ENCODE assay signal across 8 cellular contexts in the genomic region with DNA sequence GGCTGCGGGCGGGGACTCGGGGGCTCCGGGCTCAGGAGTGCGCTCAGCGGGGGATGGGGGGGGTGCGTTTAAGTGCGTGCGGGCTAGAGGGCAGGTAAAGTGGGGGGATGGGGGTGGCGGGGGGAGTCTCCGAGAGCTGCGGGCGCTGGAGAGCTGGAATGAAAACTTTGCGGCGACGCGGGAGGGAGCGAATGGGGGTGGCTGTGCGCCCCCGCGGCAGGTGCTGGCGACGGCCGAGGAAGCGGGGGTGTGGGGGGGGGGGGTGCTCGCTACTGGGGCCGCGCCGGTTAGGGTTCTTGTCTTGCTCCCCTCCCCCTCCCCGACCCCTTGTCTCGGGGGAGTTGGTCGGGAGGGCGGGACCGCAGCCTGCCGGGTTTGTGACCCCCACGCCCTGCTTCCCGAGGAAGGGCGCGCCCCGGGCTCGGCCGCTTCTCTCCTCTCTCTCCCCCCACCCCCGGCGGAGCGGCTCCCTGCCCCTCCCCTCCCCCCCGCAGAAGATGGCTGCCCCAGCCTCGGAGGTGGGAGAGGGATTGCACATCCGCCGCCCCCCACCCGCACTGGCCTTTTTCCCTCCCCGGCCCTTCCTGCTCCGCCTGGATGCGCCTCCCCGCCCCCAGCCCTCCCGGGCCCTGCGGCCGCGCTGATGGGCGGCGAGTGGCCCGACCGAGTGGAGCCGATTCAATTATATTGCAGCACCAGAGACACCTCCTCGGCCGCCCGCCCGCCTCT. TPM values are rescaled to one million over a fixed set of nuclear protein-coding genes. Genes with fewer than 3 reads are reported as not detected.
DNase-seq lines count a peak whose midpoint lies in the region; ATAC-seq and TF ChIP-seq lines count a peak whose summit lies in the region.

No MANE protein-coding gene starts in this region.

- H3K27ac ChIP-seq in right cardiac atrium (ENCODE audit: low read length) = peak overlapping the region; percentile 71
- peak overlapping the region; percentile 91 to 99 (median 95) for H3K27ac ChIP-seq in gastrocnemius medialis

- no peak for TF ChIP-seq POLR2A in gastrocnemius medialis (IDR thresholded peaks at IDR 0.05)

- no peak for TF ChIP-seq CTCF in gastrocnemius medialis (IDR thresholded peaks at IDR 0.05 in 4 of 5, conservative IDR thresholded peaks at IDR 0.05 in 1 of 5)

- H3K4me3 ChIP-seq in right cardiac atrium (ENCODE audit: low read length) (peak overlapping the region; percentile 45), gastrocnemius medialis (peak overlapping the region; percentile 66 to 96 (median 81))

- intact Hi-C loops in Right ventricle myocardium inferior (cut with DNase I) (loop anchor here (5.0 kb wide), 2 partner anchors 151 to 306 kb away; no protein-coding TSS in a partner anchor), cardiac septum (cut with DNase I) (loop anchor here (2.0 to 5.0 kb wide), 3 partner anchors 15 to 291 kb away; no protein-coding TSS in a partner anchor), right cardiac atrium (cut with DNase I) (loop anchor here (5.0 to 10.0 kb wide), 6 partner anchors 56 to 309 kb away; no protein-coding TSS in a partner anchor), gastrocnemius medialis (cut with DNase I; ENCODE audit: low total_unique reads) (loop anchor here (5.0 kb wide), 3 partner anchors 104 to 326 kb away; no protein-coding TSS in a partner anchor)

- in situ Hi-C loops in gastrocnemius medialis (cut with MboI; ENCODE audit: low sequenced_read_pairs in 4 of 4) = no loop called here

- peaks cover 22% of the 10 kb centered on the region for H3K4me1 ChIP-seq in right cardiac atrium (ENCODE audit: control insufficient read depth, insufficient read depth, low read length)
- H3K4me1 ChIP-seq in gastrocnemius medialis = peaks cover 49 to 52% of the 10 kb centered on the region in 2 donors

- DNase-seq in Right ventricle myocardium inferior (ENCODE audit: missing footprints) = peak; percentile 88
- DNase-seq in cardiac septum (ENCODE audit: low spot score) = no peak
- DNase-seq in NCI-H2196 treated with DMSO at 0.1 percent for 48 hours (lab: John Stamatoyannopoulos, UW; ENCODE audit: unreplicated experiment) = peak; percentile 25
- DNase-seq in activated T-cell treated with anti-CD3 and anti-CD28 coated beads, Interleukin-2, amount 50 U/mL, for 48 hours = peak; percentile 39 to 41
- DNase-seq in right cardiac atrium = peak; percentile 80 to 94 (median 92)
- DNase-seq in gastrocnemius medialis = peak in 1 of 2 donors; percentile 49
- DNase-seq in effector CD8-positive, alpha-beta T cell (lab: John Stamatoyannopoulos, UW) = no peak
- DNase-seq in D341Med (ENCODE audit: low spot score) = no peak

- peak; percentile 5 for ATAC-seq in Right ventricle myocardium inferior
- ATAC-seq in right cardiac atrium = peak; percentile 15 to 33
- ATAC-seq in gastrocnemius medialis = no peak

- WGBS in right cardiac atrium = 1% methylated on average over 66 of the region's 67 CpGs

- H3K36me3 ChIP-seq in gastrocnemius medialis = no peaks in the 10 kb centered on the region

- no peaks in the 10 kb centered on the region for H3K9me3 ChIP-seq in right cardiac atrium (ENCODE audit: control insufficient read depth, low read length)
- H3K9me3 ChIP-seq in gastrocnemius medialis = no peaks in the 10 kb centered on the region

- H3K27me3 ChIP-seq in right cardiac atrium (ENCODE audit: control insufficient read depth, insufficient read depth) (no peaks in the 10 kb centered on the region), gastrocnemius medialis (no peaks in the 10 kb centered on the region)

RNA-seq across cellular contexts. Expression of a gene that starts 0.7 kb away (rescaled TPM):
- total RNA-seq in Right ventricle myocardium inferior (28.9 TPM), cardiac septum (56.4 TPM), right cardiac atrium (10 to 100 TPM; 70.8 to 99.8 (median 92.5) TPM), gastrocnemius medialis (10 to 100 TPM; 45.1 to 89.3 (median 71.3) TPM)
- polyA plus RNA-seq in right cardiac atrium = 40.3 TPM

Comparison
In these comparisons a context has a peak if more than half of its experiments do, and no peak if none do; other contexts are left out.
1. DNase-seq: peak in Right ventricle myocardium inferior (single experiment), NCI-H2196 treated with DMSO at 0.1 percent for 48 hours (single experiment), activated T-cell treated with anti-CD3 and anti-CD28 coated beads, Interleukin-2, amount 50 U/mL, for 48 hours (2 of 2) and right cardiac atrium (3 of 3); none in cardiac septum (single experiment), effector CD8-positive, alpha-beta T cell (single experiment) and D341Med (single experiment).
2. ATAC-seq: peak in Right ventricle myocardium inferior (single experiment) and right cardiac atrium (2 of 2); none in gastrocnemius medialis (0 of 2).